In the genomic region with DNA sequence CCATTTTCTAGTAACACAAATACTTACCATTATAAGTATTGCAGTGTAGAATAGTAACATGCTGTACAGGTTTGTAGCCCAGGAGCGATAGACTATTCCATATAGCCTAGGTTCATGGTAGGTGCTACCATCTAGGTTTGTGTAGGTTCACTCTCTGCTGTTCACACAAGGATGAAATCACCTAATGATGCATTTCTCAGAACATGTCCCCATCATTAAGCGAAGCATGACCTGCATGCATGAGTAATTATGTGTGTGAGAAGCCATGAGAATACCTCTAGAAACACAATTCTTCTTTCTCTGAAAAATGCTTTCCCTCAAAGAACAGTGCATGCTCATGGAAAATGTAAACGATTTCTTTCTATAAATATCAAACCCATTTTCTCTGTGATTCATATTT, we compare ENCODE assay signal across 37 cellular contexts.
"Had no signal": no experiment of that assay in that cellular context is flagged by ENCODE, and none has a peak within 500 bp of the region (broad histone marks: within the 10 kb centered on the region; RNA-seq: fewer than 3 reads in every experiment).

No MANE protein-coding gene starts in this region.

- DNase-seq: activated CD4-positive, alpha-beta memory T cell treated with anti-CD3 and anti-CD28 coated beads, Interleukin-2, amount 10 ng/mL, durations not matched to agents 7 days and 5 days; activated CD4-positive, alpha-beta T cell treated with anti-CD3 and anti-CD28 coated beads, Interleukin-2, amount 10 ng/mL, durations not matched to agents 24 days and 14 days; activated CD8-positive, alpha-beta memory T cell treated with anti-CD3 and anti-CD28 coated beads, Interleukin-2, amount 50 U/mL, for 48 hours; activated gamma-delta T cell; activated naive CD4-positive, alpha-beta T cell treated with anti-CD3 and anti-CD28 coated beads, Interleukin-2, amount 10 ng/mL, durations not matched to agents 7 days and 5 days; activated naive CD8-positive, alpha-beta T cell treated with anti-CD3 and anti-CD28 coated beads, Interleukin-2, amount 10 ng/mL, durations not matched to agents 7 days and 5 days; activated T-cell treated with anti-CD3 and anti-CD28 coated beads, Interleukin-2, amount 50 U/mL, for 24 hours; dorsolateral prefrontal cortex; effector memory CD4-positive, alpha-beta T cell; erythroblast; head of caudate nucleus; hippocampal formation; left lung; lower lobe of right lung; mesenchymal stem cell; naive thymus-derived CD8-positive, alpha-beta T cell; nucleus accumbens; pancreas; sigmoid colon; small intestine; stimulated activated CD4-positive, alpha-beta T cell treated with anti-CD3 and anti-CD28 coated beads, Interleukin-4, amount 100 ng/mL, for 4 hours; stimulated activated CD8-positive, alpha-beta memory T cell treated with anti-CD3 and anti-CD28 coated beads, Interleukin-4, amount 100 ng/mL, for 48 hours; stimulated activated naive CD8-positive, alpha-beta T cell treated with anti-CD3 and anti-CD28 coated beads, Interleukin-15, amount 100 ng/mL, for 72 hours; substantia nigra; T1000; WERI-Rb-1 had no signal

- H3K27ac Mint-ChIP-seq: activated CD4-positive, alpha-beta memory T cell treated with anti-CD3 and anti-CD28 coated beads, Interleukin-2, amount 10 ng/mL, durations not matched to agents 7 days and 5 days; activated CD4-positive, alpha-beta T cell treated with anti-CD3 and anti-CD28 coated beads, Interleukin-2, amount 10 ng/mL, durations not matched to agents 24 days and 14 days; activated naive CD4-positive, alpha-beta T cell treated with anti-CD3 and anti-CD28 coated beads, Interleukin-2, amount 10 ng/mL, durations not matched to agents 7 days and 5 days; activated naive CD8-positive, alpha-beta T cell treated with anti-CD3 and anti-CD28 coated beads, Interleukin-2, amount 10 ng/mL, durations not matched to agents 7 days and 5 days; activated T-cell treated with anti-CD3 and anti-CD28 coated beads, Interleukin-2, amount 50 U/mL, for 24 hours; brain; naive thymus-derived CD8-positive, alpha-beta T cell; stimulated activated memory B cell treated with anti-CD40 and anti-IgM and Interleukin-4, amounts not matched to agents 10 μg/mL and 1 μg/mL and 100 μg/mL, for 72 hours; type B pancreatic cell had no signal

- H3K27ac ChIP-seq: ascending aorta, cardiac muscle cell, coronary artery, dorsolateral prefrontal cortex, gastroesophageal sphincter, left lung, lower lobe of right lung, prostate gland, sigmoid colon, vagina, WERI-Rb-1 had no signal

- ATAC-seq: activated CD4-positive, CD25-positive, alpha-beta regulatory T cell treated with anti-CD3 and anti-CD28 coated beads, Interleukin-2, amount 50 U/mL, for 24 hours; gastroesophageal sphincter; left lung; lower lobe of right lung; naive thymus-derived CD8-positive, alpha-beta T cell; pancreas; stimulated activated memory B cell treated with anti-CD40 and anti-IgM and Interleukin-4, amounts not matched to agents 10 μg/mL and 1 μg/mL and 100 μg/mL, for 72 hours; stimulated activated naive CD8-positive, alpha-beta T cell treated with anti-CD3 and anti-CD28 coated beads, Interleukin-15, amount 100 ng/mL, for 72 hours had no signal

- H3K36me3 Mint-ChIP-seq: activated naive CD4-positive, alpha-beta T cell treated with anti-CD3 and anti-CD28 coated beads, Interleukin-2, amount 10 ng/mL, durations not matched to agents 7 days and 5 days; activated naive CD8-positive, alpha-beta T cell treated with anti-CD3 and anti-CD28 coated beads, Interleukin-2, amount 10 ng/mL, durations not matched to agents 7 days and 5 days; brain; naive thymus-derived CD8-positive, alpha-beta T cell; stimulated activated memory B cell treated with anti-CD40 and anti-IgM and Interleukin-4, amounts not matched to agents 10 μg/mL and 1 μg/mL and 100 μg/mL, for 72 hours; type B pancreatic cell had no signal

- H3K9me3 ChIP-seq: ascending aorta, gastroesophageal sphincter, left lung, lower lobe of right lung, pancreas, prostate gland, sigmoid colon, vagina had no signal

- H3K27me3 Mint-ChIP-seq: activated naive CD4-positive, alpha-beta T cell treated with anti-CD3 and anti-CD28 coated beads, Interleukin-2, amount 10 ng/mL, durations not matched to agents 7 days and 5 days; stimulated activated memory B cell treated with anti-CD40 and anti-IgM and Interleukin-4, amounts not matched to agents 10 μg/mL and 1 μg/mL and 100 μg/mL, for 72 hours; stimulated activated naive CD8-positive, alpha-beta T cell treated with anti-CD3 and anti-CD28 coated beads, Interleukin-15, amount 100 ng/mL, for 72 hours; type B pancreatic cell had no signal

- FAIRE-seq: pancreas, small intestine had no signal

- H3K4me1 ChIP-seq: ascending aorta, left lung, lower lobe of right lung, prostate gland, sigmoid colon, vagina had no signal

- H3K27me3 ChIP-seq: ascending aorta, cardiac muscle cell, gastroesophageal sphincter, left lung, pancreas, sigmoid colon, vagina had no signal

- H3K4me1 Mint-ChIP-seq: activated CD4-positive, alpha-beta memory T cell treated with anti-CD3 and anti-CD28 coated beads, Interleukin-2, amount 10 ng/mL, durations not matched to agents 7 days and 5 days; activated CD4-positive, alpha-beta T cell treated with anti-CD3 and anti-CD28 coated beads, Interleukin-2, amount 10 ng/mL, durations not matched to agents 24 days and 14 days; activated naive CD4-positive, alpha-beta T cell treated with anti-CD3 and anti-CD28 coated beads, Interleukin-2, amount 10 ng/mL, durations not matched to agents 7 days and 5 days; brain; naive thymus-derived CD8-positive, alpha-beta T cell; neural crest cell; stimulated activated memory B cell treated with anti-CD40 and anti-IgM and Interleukin-4, amounts not matched to agents 10 μg/mL and 1 μg/mL and 100 μg/mL, for 72 hours had no signal

- H3K9me3 Mint-ChIP-seq: activated CD4-positive, alpha-beta memory T cell treated with anti-CD3 and anti-CD28 coated beads, Interleukin-2, amount 10 ng/mL, durations not matched to agents 7 days and 5 days; activated CD4-positive, alpha-beta T cell treated with anti-CD3 and anti-CD28 coated beads, Interleukin-2, amount 10 ng/mL, durations not matched to agents 24 days and 14 days; activated naive CD4-positive, alpha-beta T cell treated with anti-CD3 and anti-CD28 coated beads, Interleukin-2, amount 10 ng/mL, durations not matched to agents 7 days and 5 days; activated naive CD8-positive, alpha-beta T cell treated with anti-CD3 and anti-CD28 coated beads, Interleukin-2, amount 10 ng/mL, durations not matched to agents 7 days and 5 days; activated T-cell treated with anti-CD3 and anti-CD28 coated beads, Interleukin-2, amount 50 U/mL, for 24 hours; brain; naive thymus-derived CD8-positive, alpha-beta T cell; neural crest cell; stimulated activated memory B cell treated with anti-CD40 and anti-IgM and Interleukin-4, amounts not matched to agents 10 μg/mL and 1 μg/mL and 100 μg/mL, for 72 hours; stimulated activated naive CD8-positive, alpha-beta T cell treated with anti-CD3 and anti-CD28 coated beads, Interleukin-15, amount 100 ng/mL, for 72 hours; type B pancreatic cell had no signal

- H3K4me3 Mint-ChIP-seq: activated CD4-positive, alpha-beta memory T cell treated with anti-CD3 and anti-CD28 coated beads, Interleukin-2, amount 10 ng/mL, durations not matched to agents 7 days and 5 days; activated CD4-positive, alpha-beta T cell treated with anti-CD3 and anti-CD28 coated beads, Interleukin-2, amount 10 ng/mL, durations not matched to agents 24 days and 14 days; activated naive CD4-positive, alpha-beta T cell treated with anti-CD3 and anti-CD28 coated beads, Interleukin-2, amount 10 ng/mL, durations not matched to agents 7 days and 5 days; activated naive CD8-positive, alpha-beta T cell treated with anti-CD3 and anti-CD28 coated beads, Interleukin-2, amount 10 ng/mL, durations not matched to agents 7 days and 5 days; activated T-cell treated with anti-CD3 and anti-CD28 coated beads, Interleukin-2, amount 50 U/mL, for 24 hours; brain; naive thymus-derived CD8-positive, alpha-beta T cell; neural crest cell; stimulated activated memory B cell treated with anti-CD40 and anti-IgM and Interleukin-4, amounts not matched to agents 10 μg/mL and 1 μg/mL and 100 μg/mL, for 72 hours; stimulated activated naive CD8-positive, alpha-beta T cell treated with anti-CD3 and anti-CD28 coated beads, Interleukin-15, amount 100 ng/mL, for 72 hours; type B pancreatic cell had no signal

- H3K36me3 ChIP-seq: ascending aorta, cardiac muscle cell, gastroesophageal sphincter, left lung, lower lobe of right lung, prostate gland, sigmoid colon, vagina, WERI-Rb-1 had no signal

- H3K4me3 ChIP-seq: ascending aorta, cardiac muscle cell, coronary artery, dorsolateral prefrontal cortex, gastroesophageal sphincter, left lung, lower lobe of right lung, pancreas, prostate gland, sigmoid colon, vagina had no signal
